In the genomic region with DNA sequence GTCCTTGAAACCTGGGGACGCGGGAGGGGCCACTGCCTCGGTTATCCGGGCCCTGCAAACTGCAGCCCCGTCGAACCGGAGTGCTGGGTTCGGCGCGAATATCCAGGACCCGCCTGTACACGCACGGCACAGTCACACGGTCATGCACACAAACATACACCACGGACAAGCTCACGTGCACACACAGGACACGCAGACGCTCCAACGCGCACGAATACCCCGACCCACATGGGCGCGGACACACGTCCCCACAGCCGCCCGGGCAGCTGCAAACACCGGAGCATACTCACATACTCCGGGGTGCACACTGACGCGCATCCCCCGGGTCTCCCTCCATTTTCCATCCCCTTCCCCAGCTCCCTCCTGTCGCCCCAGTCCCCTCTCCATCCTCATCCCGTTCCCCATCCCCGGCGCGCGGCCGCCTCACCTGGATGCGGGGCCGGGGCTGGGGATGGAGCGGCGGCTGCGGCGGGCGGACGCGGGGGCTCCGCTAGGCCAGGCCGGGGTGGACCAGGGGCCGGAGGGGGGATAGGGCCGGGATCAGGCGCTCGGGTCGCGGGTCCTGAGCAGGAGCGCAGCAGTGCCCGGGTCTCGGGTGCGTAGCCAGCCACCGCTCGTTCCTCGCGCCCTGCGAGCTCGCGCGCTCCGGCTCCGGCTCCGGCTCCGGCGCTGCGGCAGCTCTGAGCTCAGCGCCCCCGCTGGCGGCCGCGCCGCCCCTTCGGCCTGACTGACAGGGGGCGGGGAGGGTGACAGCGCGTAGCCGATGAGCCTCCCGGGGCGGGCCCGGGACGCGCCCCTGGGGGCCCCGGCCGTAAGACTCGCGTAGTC, we compare ENCODE assay signal across 8 cellular contexts. TPM values are rescaled to one million over a fixed set of nuclear protein-coding genes. Genes with fewer than 3 reads are reported as not detected.
DNase-seq lines count a peak whose midpoint lies in the region; ATAC-seq and TF ChIP-seq lines count a peak whose summit lies in the region.

A gene with protein sequence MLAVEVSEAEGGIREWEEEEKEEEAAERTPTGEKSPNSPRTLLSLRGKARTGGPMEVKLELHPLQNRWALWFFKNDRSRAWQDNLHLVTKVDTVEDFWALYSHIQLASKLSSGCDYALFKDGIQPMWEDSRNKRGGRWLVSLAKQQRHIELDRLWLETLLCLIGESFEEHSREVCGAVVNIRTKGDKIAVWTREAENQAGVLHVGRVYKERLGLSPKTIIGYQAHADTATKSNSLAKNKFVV (plus strand): TSS at position 823 of the 828 bp plus-strand sequence. CDS start 12,113 bp downstream, outside the sequence.
TSS of gene SNCB (minus strand) at position 682 of the 828 bp plus-strand sequence. CDS start 880 bp downstream, outside the sequence.

- DNase-seq in GM06990 (ENCODE audit: extremely low read depth, insufficient read length) (peak; percentile 70), SK-N-MC (ENCODE audit: low read depth, low spot score) (no peak), lower lobe of right lung (no peak), COLO829 (ENCODE audit: low spot score) (no peak)
- DNase-seq in stimulated activated naive CD4-positive, alpha-beta T cell treated with Interleukin-2 at 50 U/mL for 16 hours (lab: John Stamatoyannopoulos, UW) = peak; percentile 37

- H3K4me3 ChIP-seq in GM06990 (replicated peaks; ENCODE audit: low read depth, low read length) (peak within 1 kb of the TSS; percentile 43), SK-N-MC (peak within 1 kb of the TSS; percentile 62), lower lobe of right lung (peak within 1 kb of the TSS; percentile 37)

- no peaks in the 10 kb centered on the region for H3K9me3 ChIP-seq in SK-N-MC (ENCODE audit: low read depth, low read length)
- no peaks in the 10 kb centered on the region for H3K9me3 ChIP-seq in lower lobe of right lung

- H3K27me3 ChIP-seq in GM06990 (replicated peaks; ENCODE audit: control insufficient read depth, insufficient read depth, low read length) (peaks cover 5% of the 10 kb centered on the region), lower lobe of right lung (ENCODE audit: low read depth) (peaks cover 85% of the 10 kb centered on the region)

- ATAC-seq in HG02970 (IDR thresholded peaks at IDR 0.05; ENCODE audit: low FRiP score, unreplicated experiment) = peak; percentile 66
- ATAC-seq in lower lobe of right lung = peak; percentile 32 to 56
- no peak for ATAC-seq in GM21737 (IDR thresholded peaks at IDR 0.05; ENCODE audit: unreplicated experiment)

- intact Hi-C loops in lower lobe of right lung (cut with DNase I) = no loop called here

- no peaks in the 10 kb centered on the region for H3K36me3 ChIP-seq in GM06990 (ENCODE audit: control insufficient read depth, insufficient read depth, low read length)
- H3K36me3 ChIP-seq in SK-N-MC (ENCODE audit: insufficient read depth, low read length) = no peaks in the 10 kb centered on the region
- H3K36me3 ChIP-seq in lower lobe of right lung = no peaks in the 10 kb centered on the region

- H3K27ac ChIP-seq in SK-N-MC (no peak within 1 kb of the TSS), cingulate gyrus (ENCODE audit: low read depth, low read length) (peak within 1 kb of the TSS; percentile 65), lower lobe of right lung (no peak within 1 kb of the TSS)

- TF ChIP-seq CTCF in GM06990 (IDR thresholded peaks at IDR 0.05; ENCODE audit: insufficient read depth, low read length, poor library complexity, severe bottlenecking) = no peak
- no peak for TF ChIP-seq CTCF in lower lobe of right lung (IDR thresholded peaks at IDR 0.05)

- H3K4me1 ChIP-seq in lower lobe of right lung = peaks cover 12% of the 10 kb centered on the region

- no peak within 1 kb of the TSS for H3K9ac ChIP-seq in SK-N-MC (ENCODE audit: insufficient read length)

RNA-seq across cellular contexts. Expression of the first gene that starts in this region (rescaled TPM):
- total RNA-seq in lower lobe of right lung = not detected

RNA-seq across cellular contexts. Expression of gene SNCB, which starts in this region (rescaled TPM):
- not detected for total RNA-seq in lower lobe of right lung

Comparison
In these comparisons a context has a peak if more than half of its experiments do, and no peak if none do; other contexts are left out.
1. Peak in ATAC-seq and H3K4me3 ChIP-seq in lower lobe of right lung; RNA of the genes that start here not detected or under 1 TPM.
2. DNase-seq: peak in GM06990 (single experiment) and stimulated activated naive CD4-positive, alpha-beta T cell treated with Interleukin-2 at 50 U/mL for 16 hours (single experiment); none in SK-N-MC (single experiment), lower lobe of right lung (single experiment) and COLO829 (single experiment).
3. Peak in every context shown above with its lines, with median percentiles within 50 percentile points of each other: H3K4me3 ChIP-seq.